ENCODE assay signal across 8 cellular contexts in the genomic region with DNA sequence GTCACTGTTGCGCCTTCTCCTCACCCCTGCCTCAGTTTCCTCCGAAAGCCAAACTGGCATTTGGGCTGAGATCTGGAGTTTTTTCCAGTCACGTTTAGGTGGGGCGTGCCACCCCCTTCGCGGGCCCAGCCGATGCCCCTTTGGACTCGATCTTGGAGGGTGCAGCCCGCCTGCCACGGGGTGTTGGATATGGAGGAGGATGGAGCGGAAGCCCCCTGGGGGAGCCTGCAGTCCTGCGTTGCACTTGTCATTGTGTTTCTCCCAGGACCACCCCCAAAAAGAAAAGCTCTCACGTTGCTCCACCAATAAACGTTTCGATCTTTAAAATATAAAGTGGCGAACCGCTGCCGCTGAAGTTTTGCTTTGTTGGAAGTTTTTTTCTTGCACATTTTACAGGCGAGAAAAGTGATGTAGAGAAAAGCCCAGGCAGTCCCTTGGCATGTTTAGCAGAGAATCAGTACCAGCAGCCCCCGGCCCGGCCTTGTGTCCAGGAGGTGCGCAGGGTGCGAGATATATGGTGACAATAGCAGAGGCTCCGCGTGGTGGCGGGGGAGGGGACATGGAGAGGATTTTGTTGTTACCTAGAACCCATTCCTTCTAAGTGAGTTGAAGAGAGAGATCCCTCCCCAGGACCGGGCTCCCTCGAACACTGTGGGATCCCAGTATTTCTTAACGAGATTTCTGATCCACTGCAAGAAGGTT. TPM values are rescaled to one million over a fixed set of nuclear protein-coding genes. Genes with fewer than 3 reads are reported as not detected.
DNase-seq lines count a peak whose midpoint lies in the region; ATAC-seq lines count a peak whose summit lies in the region.

No MANE protein-coding gene starts in this region.

- ATAC-seq in GM19397 (IDR thresholded peaks at IDR 0.05; ENCODE audit: unreplicated experiment) (peak; percentile 20), GM18873 (IDR thresholded peaks at IDR 0.05; ENCODE audit: low FRiP score, unreplicated experiment) (no peak), GM18498 (IDR thresholded peaks at IDR 0.05; ENCODE audit: unreplicated experiment) (no peak)
- no peak for ATAC-seq in naive thymus-derived CD4-positive, alpha-beta T cell

- H3K27me3 ChIP-seq in SJSA1 (replicated peaks) (no peaks in the 10 kb centered on the region), duodenal mucosa (ENCODE audit: control insufficient read depth in 1 of 2, insufficient read depth in 2 of 2, low read length in 2 of 2) (peaks cover 6 to 11% of the 10 kb centered on the region in 2 donors)
- peaks cover 0 to 17% of the 10 kb centered on the region in 2 donors for H3K27me3 ChIP-seq in naive thymus-derived CD4-positive, alpha-beta T cell (ENCODE audit: control insufficient read depth in 2 of 2, insufficient read depth in 2 of 2, low read length in 2 of 2)

- H3K4me3 Mint-ChIP-seq in naive thymus-derived CD4-positive, alpha-beta T cell: peak overlapping the region; percentile 48 to 88 (median 82)

- H3K27ac ChIP-seq in SJSA1 (peak overlapping the region; percentile 90), duodenal mucosa (ENCODE audit: low read depth, low read length) (peak overlapping the region; percentile 72)
- H3K27ac ChIP-seq in naive thymus-derived CD4-positive, alpha-beta T cell (ENCODE audit: low read depth, low read length): no peak overlapping the region

- H3K9me3 ChIP-seq in SJSA1 (replicated peaks) (no peaks in the 10 kb centered on the region), duodenal mucosa (ENCODE audit: control insufficient read depth in 1 of 2, low read length in 2 of 2) (no peaks in the 10 kb centered on the region)
- no peaks in the 10 kb centered on the region for H3K9me3 ChIP-seq in naive thymus-derived CD4-positive, alpha-beta T cell (ENCODE audit: control insufficient read depth in 2 of 3, low read length in 3 of 3)

- H3K9me3 Mint-ChIP-seq in naive thymus-derived CD4-positive, alpha-beta T cell: no peaks in the 10 kb centered on the region

- peak overlapping the region; percentile 48 to 91 for H3K9ac ChIP-seq in duodenal mucosa (ENCODE audit: low read depth in 1 of 2, low read length in 2 of 2)

- H3K4me1 ChIP-seq in SJSA1 (replicated peaks) (peaks cover 30% of the 10 kb centered on the region), duodenal mucosa (ENCODE audit: control insufficient read depth in 1 of 2, insufficient read depth in 2 of 2, low read length in 2 of 2) (peaks cover 2 to 27% of the 10 kb centered on the region in 2 donors)
- peaks cover 16 to 20% of the 10 kb centered on the region in 2 donors for H3K4me1 ChIP-seq in naive thymus-derived CD4-positive, alpha-beta T cell (ENCODE audit: control insufficient read depth in 2 of 2, insufficient read depth in 2 of 2, low read length in 2 of 2)

- CTCF ChIA-PET in naive thymus-derived CD4-positive, alpha-beta T cell (lab: Charles Lee): interaction anchor here (1.2 kb wide), 1 partner anchor 57 kb away, joined by 3 read pairs; no protein-coding TSS in a partner anchor

- H3K4me1 Mint-ChIP-seq in naive thymus-derived CD4-positive, alpha-beta T cell: peaks cover 11 to 33% (median 28%) of the 10 kb centered on the region in 7 donors

- POLR2A ChIA-PET in naive thymus-derived CD4-positive, alpha-beta T cell (lab: Charles Lee): no interaction called here

- intact Hi-C loops in naive thymus-derived CD4-positive, alpha-beta T cell (cut with micrococcal nuclease): loop anchor here (1.0 to 10.0 kb wide), 5 partner anchors 23 to 312 kb away; a partner anchor contains a TSS

- H3K36me3 ChIP-seq in SJSA1: peaks cover 12% of the 10 kb centered on the region
- no peaks in the 10 kb centered on the region for H3K36me3 ChIP-seq in duodenal mucosa (ENCODE audit: control insufficient read depth in 1 of 2, insufficient read depth in 2 of 2, low read length in 2 of 2)
- H3K36me3 ChIP-seq in naive thymus-derived CD4-positive, alpha-beta T cell (ENCODE audit: control insufficient read depth in 2 of 3, insufficient read depth in 3 of 3, low read length in 3 of 3): no peaks in the 10 kb centered on the region

- H3K27ac Mint-ChIP-seq in naive thymus-derived CD4-positive, alpha-beta T cell: peak overlapping the region in 3 of 9 donors; percentile 11 to 79 (median 46)

- H3K4me3 ChIP-seq in SJSA1 (peak overlapping the region; percentile 85), duodenal mucosa (ENCODE audit: low read depth in 1 of 2, low read length in 2 of 2) (peak overlapping the region; percentile 76 to 88)
- peak overlapping the region; percentile 78 for H3K4me3 ChIP-seq in naive thymus-derived CD4-positive, alpha-beta T cell (ENCODE audit: low read length)

- DNase-seq in SJSA1 (ENCODE audit: low read depth in 1 of 2, low spot score in 2 of 2) (peak; percentile 40 to 49), AG20443 (ENCODE audit: low spot score) (no peak), glomerular visceral epithelial cell (ENCODE audit: extremely low spot score) (no peak)
- no peak for DNase-seq in naive thymus-derived CD4-positive, alpha-beta T cell

- H3K27me3 Mint-ChIP-seq in naive thymus-derived CD4-positive, alpha-beta T cell: peaks cover 35 to 42% (median 40%) of the 10 kb centered on the region in 5 donors

- H3K36me3 Mint-ChIP-seq in naive thymus-derived CD4-positive, alpha-beta T cell: peaks cover 0 to 4% (median 0%) of the 10 kb centered on the region in 5 donors

RNA-seq across cellular contexts. Expression of a gene that starts 0.7 kb away (rescaled TPM):
- 61.4 and 95.4 TPM in 2 replicates for total RNA-seq in SJSA1 (2014; rRNA removed; shearing (Covaris generic))
- total RNA-seq in naive thymus-derived CD4-positive, alpha-beta T cell: 1 to 10 TPM in 3 of 5 experiments, under 1 TPM in 2; 0.65 to 8.2 (median 1.2) TPM
- under 1 TPM; 0.23 to 0.43 TPM for polyA plus RNA-seq in naive thymus-derived CD4-positive, alpha-beta T cell

Comparison
In these comparisons a context has a peak if more than half of its experiments do, and no peak if none do; other contexts are left out.
1. DNase-seq: peak in SJSA1 (2 of 2); none in naive thymus-derived CD4-positive, alpha-beta T cell (0 of 9), AG20443 (single experiment) and glomerular visceral epithelial cell (single experiment).
2. Peak in every context shown above with its lines, with median percentiles within 50 percentile points of each other: H3K4me3 ChIP-seq.